8 cellular contexts compared by ENCODE assay signal in genomic region chr17:1107777-1108559, GRCh38.
DNase-seq lines count a peak whose midpoint lies in the region; ATAC-seq and TF ChIP-seq lines count a peak whose summit lies in the region.

No MANE protein-coding gene starts in this region.

- CTCF ChIA-PET in activated CD8-positive, alpha-beta T cell treated with anti-CD3 and anti-CD28 coated beads, Interleukin-2, amount 10 ng/mL, durations not matched to agents 7 days and 5 days (lab: Charles Lee) = interaction anchor here (0.7 to 1.5 kb wide), 5 partner anchors 11 to 52 kb away, joined by 3 to 6 read pairs (median 4); no protein-coding TSS in a partner anchor

- TF ChIP-seq CTCF in HFFc6 (IDR thresholded peaks at IDR 0.05) (no peak), heart right ventricle (IDR thresholded peaks at IDR 0.05) (no peak)

- H3K27ac ChIP-seq in heart right ventricle = peak overlapping the region; percentile 93 to 98 (median 97)

- no peaks in the 10 kb centered on the region for H3K9me3 ChIP-seq in heart right ventricle

- H3K36me3 ChIP-seq in heart right ventricle = peaks cover 0 to 4% (median 0%) of the 10 kb centered on the region in 9 donors

- POLR2A ChIA-PET in activated CD8-positive, alpha-beta T cell treated with anti-CD3 and anti-CD28 coated beads, Interleukin-2, amount 10 ng/mL, durations not matched to agents 7 days and 5 days (lab: Charles Lee) = interaction anchor here (0.5 to 1.3 kb wide), 2 partner anchors 76 to 90 kb away, joined by 3 read pairs; no protein-coding TSS in a partner anchor

- WGBS in heart right ventricle, 2 donors = 23 to 36% methylated on average over 25 of the region's 25 CpGs

- ATAC-seq in activated CD8-positive, alpha-beta T cell treated with anti-CD3 and anti-CD28 coated beads, Interleukin-2, amount 10 ng/mL, durations not matched to agents 7 days and 5 days = peak; percentile 4
- ATAC-seq in heart right ventricle (peak; percentile 11 to 60 (median 44)), sciatic nerve (peak; percentile 3), GM21423 (IDR thresholded peaks at IDR 0.05; ENCODE audit: unreplicated experiment) (no peak), HG02870 (IDR thresholded peaks at IDR 0.05; ENCODE audit: unreplicated experiment) (no peak), GM18867 (IDR thresholded peaks at IDR 0.05; ENCODE audit: unreplicated experiment) (no peak)

- H3K27me3 Mint-ChIP-seq in HFFc6 (ENCODE audit: insufficient read depth) = no peaks in the 10 kb centered on the region; the same call in 1 of the 2 replicates
- no peaks in the 10 kb centered on the region for H3K27me3 Mint-ChIP-seq in activated CD8-positive, alpha-beta T cell treated with anti-CD3 and anti-CD28 coated beads, Interleukin-2, amount 10 ng/mL, durations not matched to agents 7 days and 5 days (ENCODE audit: low read depth)

- H3K36me3 Mint-ChIP-seq in HFFc6 (ENCODE audit: low read depth) = no peaks in the 10 kb centered on the region
- peaks cover 21% of the 10 kb centered on the region for H3K36me3 Mint-ChIP-seq in activated CD8-positive, alpha-beta T cell treated with anti-CD3 and anti-CD28 coated beads, Interleukin-2, amount 10 ng/mL, durations not matched to agents 7 days and 5 days (ENCODE audit: low read depth)

- no peaks in the 10 kb centered on the region for H3K9me3 Mint-ChIP-seq in HFFc6
- H3K9me3 Mint-ChIP-seq in activated CD8-positive, alpha-beta T cell treated with anti-CD3 and anti-CD28 coated beads, Interleukin-2, amount 10 ng/mL, durations not matched to agents 7 days and 5 days (ENCODE audit: insufficient read depth) = no peaks in the 10 kb centered on the region

- DNase-seq in HFFc6 = peak; percentile 43
- peak; percentile 35 for DNase-seq in activated CD8-positive, alpha-beta T cell treated with anti-CD3 and anti-CD28 coated beads, Interleukin-2, amount 10 ng/mL, durations not matched to agents 7 days and 5 days
- DNase-seq in heart right ventricle = peak; percentile 62
- DNase-seq in sciatic nerve (ENCODE audit: low spot score) = no peak
- DNase-seq in NCI-H226 = no peak

- H3K27me3 ChIP-seq in heart right ventricle = no peaks in the 10 kb centered on the region

- peak overlapping the region; percentile 85 for H3K4me3 Mint-ChIP-seq in HFFc6
- H3K4me3 Mint-ChIP-seq in activated CD8-positive, alpha-beta T cell treated with anti-CD3 and anti-CD28 coated beads, Interleukin-2, amount 10 ng/mL, durations not matched to agents 7 days and 5 days = peak overlapping the region; percentile 71

- intact Hi-C loops in heart right ventricle (cut with DNase I) = loop anchor here in 2 of 10 donors (5.0 kb wide), 2 partner anchors 41 to 51 kb away; no protein-coding TSS in a partner anchor
- intact Hi-C loops in sciatic nerve (cut with DNase I) = no loop called here

- H3K4me1 ChIP-seq in heart right ventricle = peaks cover 41 to 95% (median 83%) of the 10 kb centered on the region in 9 donors

- peaks cover 40% of the 10 kb centered on the region for H3K4me1 Mint-ChIP-seq in HFFc6 (ENCODE audit: low read depth)
- peaks cover 54% of the 10 kb centered on the region for H3K4me1 Mint-ChIP-seq in activated CD8-positive, alpha-beta T cell treated with anti-CD3 and anti-CD28 coated beads, Interleukin-2, amount 10 ng/mL, durations not matched to agents 7 days and 5 days (ENCODE audit: low read depth)

- peak overlapping the region; percentile 45 to 92 (median 74) for H3K4me3 ChIP-seq in heart right ventricle

- H3K27ac Mint-ChIP-seq in HFFc6 = peak overlapping the region; percentile 55; the same call in 1 of the 2 replicates
- peak overlapping the region; percentile 65 for H3K27ac Mint-ChIP-seq in activated CD8-positive, alpha-beta T cell treated with anti-CD3 and anti-CD28 coated beads, Interleukin-2, amount 10 ng/mL, durations not matched to agents 7 days and 5 days

Comparison
In these comparisons a context has a peak if more than half of its experiments do, and no peak if none do; other contexts are left out.
1. DNase-seq: peak in HFFc6 (single experiment), activated CD8-positive, alpha-beta T cell treated with anti-CD3 and anti-CD28 coated beads, Interleukin-2, amount 10 ng/mL, durations not matched to agents 7 days and 5 days (single experiment) and heart right ventricle (2 of 2); none in sciatic nerve (single experiment) and NCI-H226 (single experiment).
2. ATAC-seq: peak in activated CD8-positive, alpha-beta T cell treated with anti-CD3 and anti-CD28 coated beads, Interleukin-2, amount 10 ng/mL, durations not matched to agents 7 days and 5 days (single experiment), heart right ventricle (8 of 8) and sciatic nerve (single experiment); none in GM21423 (single experiment), HG02870 (single experiment) and GM18867 (single experiment).